ENCODE assay signal across 8 cellular contexts in the genomic region with DNA sequence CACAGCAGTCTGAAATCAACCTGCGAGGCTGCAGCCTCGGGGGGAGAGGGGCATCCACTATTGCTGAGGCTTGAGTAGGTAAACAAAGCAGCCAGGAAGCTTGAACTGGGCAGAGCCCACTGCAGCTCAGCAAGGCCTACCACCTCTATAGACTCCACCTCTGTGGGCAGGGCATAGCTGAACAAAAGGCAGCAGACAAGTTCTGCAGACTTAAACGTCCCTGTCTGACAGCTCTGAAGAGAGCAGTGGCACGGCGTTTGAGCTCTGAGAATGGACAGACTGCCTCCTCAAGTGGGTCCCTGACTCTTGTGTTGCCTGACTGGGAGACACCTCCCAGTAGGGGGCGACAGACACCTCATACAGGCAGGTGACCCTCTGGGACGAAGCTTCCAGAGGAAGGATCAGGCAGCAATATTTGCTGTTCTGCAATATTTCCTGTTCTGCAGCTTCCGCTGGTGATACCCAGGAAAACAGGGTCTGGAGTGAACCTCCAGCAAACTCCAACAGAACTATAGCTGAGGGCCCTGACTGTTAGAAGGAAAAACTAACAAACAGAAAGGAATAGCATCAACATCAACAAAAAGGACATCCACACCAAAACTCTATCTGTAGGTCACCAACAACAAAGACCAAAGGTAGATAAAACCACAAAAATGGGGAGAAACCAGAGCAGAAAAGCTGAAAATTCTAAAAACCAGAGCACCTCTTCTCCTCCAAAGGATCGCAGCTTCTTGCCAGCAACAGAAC. TPM values are rescaled to one million over a fixed set of nuclear protein-coding genes. Genes with fewer than 3 reads are reported as not detected.
DNase-seq lines count a peak whose midpoint lies in the region; ATAC-seq, FAIRE-seq and TF ChIP-seq lines count a peak whose summit lies in the region.
"Not testable (repeated sequence)": the region's sequence is repeated elsewhere in the genome, so short reads cannot be mapped to it uniquely, and the experiment has no call there.

No MANE protein-coding gene starts in this region.

- DNase-seq in DMS153 (lab: John Stamatoyannopoulos, UW) (peak; percentile 23), LNCaP clone FGC (ENCODE audit: low read depth) (peak; percentile 40), activated T-cell treated with anti-CD3 and anti-CD28 coated beads for 4 hours (peak; percentile 73), colonic mucosa (peak; percentile 83), kidney (peak; percentile 84)
- not testable (repeated sequence) for DNase-seq in retinal pigment epithelial cell (ENCODE audit: low read depth)
- DNase-seq in stimulated activated naive CD8-positive, alpha-beta T cell treated with anti-CD3 and anti-CD28 coated beads, Interleukin-15, amount 100 ng/mL, for 72 hours: peak; percentile 67 to 72

- H3K27ac Mint-ChIP-seq in stimulated activated naive CD8-positive, alpha-beta T cell treated with anti-CD3 and anti-CD28 coated beads, Interleukin-15, amount 100 ng/mL, for 72 hours: peak overlapping the region in 1 of 2 donors; percentile 66

- H3K4me1 ChIP-seq in colonic mucosa; kidney (ENCODE audit: control insufficient read depth in 1 of 2, insufficient read depth in 1 of 2, low read depth in 1 of 2, low read length in 2 of 2): not testable (repeated sequence)

- peaks cover 23% of the 10 kb centered on the region for H3K4me1 Mint-ChIP-seq in stimulated activated naive CD8-positive, alpha-beta T cell treated with anti-CD3 and anti-CD28 coated beads, Interleukin-15, amount 100 ng/mL, for 72 hours

- not testable (repeated sequence) for H3K4me3 ChIP-seq in LNCaP clone FGC (ENCODE audit: low read depth, low read length); colonic mucosa; kidney (ENCODE audit: low read length in 2 of 2); retinal pigment epithelial cell (ENCODE audit: low read length)

- not testable (repeated sequence) for H3K9me3 ChIP-seq in colonic mucosa; kidney (ENCODE audit: control insufficient read depth in 1 of 2, low read length in 2 of 2)

- not testable (repeated sequence) for H3K27me3 ChIP-seq in colonic mucosa

- FAIRE-seq in kidney (lab: Jason Lieb, UNC): not testable (repeated sequence)

- H3K27ac ChIP-seq in colonic mucosa; kidney (ENCODE audit: low read depth in 2 of 2, low read length in 2 of 2): not testable (repeated sequence)

- intact Hi-C loops in colonic mucosa (cut with DNase I) (loop anchor here (5.0 to 10.0 kb wide), 2 partner anchors 118 to 495 kb away; no protein-coding TSS in a partner anchor), kidney (cut with DNase I) (loop anchor here (10.0 kb wide), 1 partner anchor 125 kb away; no protein-coding TSS in a partner anchor)

- peak; percentile 60; the same call in 2 of the 3 replicates for ATAC-seq in SK-N-SH treated with all-trans-retinoic acid at 6 μM for 48 hours
- peak; percentile 54 for ATAC-seq in stimulated activated naive CD8-positive, alpha-beta T cell treated with anti-CD3 and anti-CD28 coated beads, Interleukin-15, amount 100 ng/mL, for 72 hours

- H3K9ac ChIP-seq in colonic mucosa (ENCODE audit: low read depth in 2 of 2, low read length in 2 of 2); kidney (ENCODE audit: low read length in 2 of 2): not testable (repeated sequence)

- TF ChIP-seq CTCF in LNCaP clone FGC (IDR thresholded peaks at IDR 0.05; ENCODE audit: control insufficient read depth, extremely low read depth, insufficient read depth): peak; percentile 84
- TF ChIP-seq CTCF in colonic mucosa (IDR thresholded peaks at IDR 0.05): peak; percentile 66
- peak; percentile 74 for TF ChIP-seq CTCF in kidney (IDR thresholded peaks at IDR 0.05; ENCODE audit: borderline replicate concordance, extremely low read depth, insufficient read depth)
- peak; percentile 66 for TF ChIP-seq CTCF in retinal pigment epithelial cell (conservative IDR thresholded peaks at IDR 0.05; ENCODE audit: low read depth, low read length)

- not testable (repeated sequence) for H3K9me3 Mint-ChIP-seq in stimulated activated naive CD8-positive, alpha-beta T cell treated with anti-CD3 and anti-CD28 coated beads, Interleukin-15, amount 100 ng/mL, for 72 hours

- not testable (repeated sequence) for H3K27me3 Mint-ChIP-seq in stimulated activated naive CD8-positive, alpha-beta T cell treated with anti-CD3 and anti-CD28 coated beads, Interleukin-15, amount 100 ng/mL, for 72 hours

- peak overlapping the region; percentile 48 to 54 for H3K4me3 Mint-ChIP-seq in stimulated activated naive CD8-positive, alpha-beta T cell treated with anti-CD3 and anti-CD28 coated beads, Interleukin-15, amount 100 ng/mL, for 72 hours

- H3K36me3 ChIP-seq in colonic mucosa; kidney (ENCODE audit: control insufficient read depth in 1 of 2, insufficient read depth in 2 of 2, low read length in 2 of 2): not testable (repeated sequence)

RNA-seq across cellular contexts. Expression of a gene that starts 15.9 kb away (rescaled TPM):
- total RNA-seq in colonic mucosa (10 to 100 TPM; 58.6 to 68.6 TPM), kidney (63.0 TPM)
- polyA plus RNA-seq in kidney (ENCODE audit: insufficient read depth, low read depth, low replicate concordance): 105 TPM

RNA-seq across cellular contexts. Expression of a gene that starts 52.8 kb away (rescaled TPM):
- total RNA-seq in colonic mucosa (10 to 100 TPM; 23.0 to 51.4 TPM), kidney (58.4 TPM)
- polyA plus RNA-seq in kidney (ENCODE audit: insufficient read depth, low read depth, low replicate concordance): 6.3 TPM
